Comparison of ENCODE assay signal across 1 cellular context in genomic region chr11:2926611-2927492, GRCh38.
TF ChIP-seq lines count a peak whose summit lies in the region.

No MANE protein-coding gene starts in this region.

TF ChIP-seq in HepG2, 621 proteins besides CTCF, POLR2A, EP300 and RAD21:
- TF ChIP-seq TARDBP (CRISPR knock-in tag; IDR thresholded peaks at IDR 0.05) (no peak), ZSCAN29 (CRISPR knock-in tag; conservative IDR thresholded peaks at IDR 0.05) (no peak), ZBTB33 (CRISPR knock-in tag; IDR thresholded peaks at IDR 0.05) (0 out of 2 replicates have a peak, but pooled peaks have one; percentile 26)
